18 cellular contexts compared by ENCODE assay signal in genomic region chr16:50765866-50766265, GRCh38.
"Had no signal": no experiment of that assay in that cellular context is flagged by ENCODE, and none has a peak within 500 bp of the region (broad histone marks: within the 10 kb centered on the region; RNA-seq: fewer than 3 reads in every experiment).

No MANE protein-coding gene starts in this region.

- H3K27me3 Mint-ChIP-seq: brain, memory B cell had no signal

- H3K4me1 Mint-ChIP-seq: nephron had no signal

- H3K4me3 ChIP-seq: esophagus squamous epithelium, SJCRH30, tibial artery had no signal

- ATAC-seq: left ventricle myocardium superior had no signal

- H3K27ac ChIP-seq: esophagus squamous epithelium, SJCRH30, tibial artery had no signal

- H3K27me3 ChIP-seq: esophagus squamous epithelium, SJCRH30, tibial artery had no signal

- H3K4me3 Mint-ChIP-seq: brain, memory B cell, nephron had no signal

- H3K4me1 ChIP-seq: SJCRH30 had no signal

- H3K9me3 ChIP-seq: SJCRH30 had no signal

- H3K36me3 ChIP-seq: SJCRH30 had no signal

- DNase-seq: activated CD4-positive, CD25-positive, alpha-beta regulatory T cell; central memory CD4-positive, alpha-beta T cell; cortex of kidney; effector CD4-positive, alpha-beta T cell; esophagus squamous epithelium; hypothalamus; kidney glomerular epithelial cell; left ventricle myocardium superior; nucleus accumbens; posterior cingulate gyrus; retina; SJCRH30; stimulated activated CD4-positive, alpha-beta T cell treated with anti-CD3 and anti-CD28 coated beads, Interleukin-12 subunit alpha, Interleukin-12 subunit beta, amount 100 ng/mL, for 4 hours; stimulated activated CD4-positive, alpha-beta T cell treated with anti-CD3 and anti-CD28 coated beads, Interleukin-2, amount 100 ng/mL, for 24 hours; tibial artery had no signal

- H3K27ac Mint-ChIP-seq: brain, memory B cell, nephron had no signal
